In the genomic region with DNA sequence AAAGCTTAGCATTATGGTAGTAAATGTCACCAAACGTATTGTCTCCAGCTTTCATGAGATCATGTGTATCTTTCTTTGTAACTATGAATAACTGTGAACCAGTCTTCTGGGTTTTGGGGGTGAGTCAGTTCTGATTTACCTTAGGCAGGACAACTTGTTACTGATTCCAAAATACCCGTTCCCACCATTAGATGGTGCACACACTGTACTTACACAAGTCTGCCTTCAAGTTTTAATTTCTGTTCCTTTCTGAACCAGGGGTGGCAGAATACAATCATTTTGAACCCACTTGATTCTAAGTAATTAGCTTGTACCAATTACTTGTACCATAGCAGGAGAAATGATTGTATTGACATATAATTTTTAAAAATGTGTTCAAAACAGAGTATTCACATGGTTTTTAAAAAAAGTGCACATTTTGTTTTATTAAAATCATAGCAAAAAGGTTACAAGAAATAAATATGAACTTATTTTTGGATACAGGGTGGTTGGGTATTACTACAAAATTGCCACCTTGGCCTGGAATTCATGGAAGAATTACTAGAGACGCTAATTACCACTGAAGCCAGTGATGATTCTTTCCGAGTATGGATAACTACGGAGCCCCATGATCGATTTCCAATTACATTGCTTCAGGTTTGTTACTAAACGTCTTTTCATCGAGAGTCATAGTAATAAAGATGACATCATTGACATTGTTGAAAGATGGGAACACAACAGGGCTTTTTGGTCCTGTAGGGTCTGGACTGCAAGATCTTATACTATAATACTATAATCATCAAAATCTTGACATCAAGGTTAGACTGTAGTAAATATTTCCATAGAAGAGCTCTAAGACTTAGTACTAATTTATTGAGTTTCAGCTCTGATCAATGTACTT, we compare ENCODE assay signal across 9 cellular contexts.
A peak's percentile ranks its signal among the peaks of the same experiment; 100 is the strongest.
DNase-seq lines count a peak whose midpoint lies in the region; ATAC-seq and TF ChIP-seq lines count a peak whose summit lies in the region.
"Had no signal": no experiment of that assay in that cellular context is flagged by ENCODE, and none has a peak within 500 bp of the region (broad histone marks: within the 10 kb centered on the region; RNA-seq: fewer than 3 reads in every experiment).

No MANE protein-coding gene starts in this region.

- WGBS in iPS DF 6.9 (ENCODE audit: insufficient coverage, insufficient read length), result no CpG with 5 or more reads among the region's 8 CpGs

- no peak overlapping the region for H3K27ac Mint-ChIP-seq in stimulated activated memory B cell treated with anti-CD40 and anti-IgM and Interleukin-4, amounts not matched to agents 10 μg/mL and 1 μg/mL and 100 μg/mL, for 72 hours
- H3K27ac Mint-ChIP-seq: activated naive CD4-positive, alpha-beta T cell treated with anti-CD3 and anti-CD28 coated beads, Interleukin-2, amount 50 U/mL, for 24 hours had no signal

- no peaks in the 10 kb centered on the region for H3K27me3 ChIP-seq in iPS DF 6.9 (ENCODE audit: control insufficient read depth, insufficient read depth, low read length)

- DNase-seq in NCI-H1436 (lab: John Stamatoyannopoulos, UW), result peak; percentile 27
- DNase-seq in NCI-H1436 treated with DMSO at 0.1 percent for 48 hours (lab: John Stamatoyannopoulos, UW), result no peak
- DNase-seq in NCI-H748 treated with DMSO at 0.1 percent for 48 hours (lab: John Stamatoyannopoulos, UW), result peak; percentile 48
- peak; percentile 69 for DNase-seq in astrocyte of the spinal cord (ENCODE audit: low read depth, low spot score)
- peak; percentile 25 for DNase-seq in iPS DF 6.9 (ENCODE audit: low read depth, low spot score)

- in situ Hi-C loops in astrocyte of the spinal cord (cut with HindIII; ENCODE audit: low sequenced_read_pairs), result no loop called here

- no peaks in the 10 kb centered on the region for H3K9me3 ChIP-seq in iPS DF 6.9 (ENCODE audit: control insufficient read depth, insufficient read depth, low read length)

- TF ChIP-seq CTCF in astrocyte of the spinal cord (IDR thresholded peaks at IDR 0.05; ENCODE audit: low read depth, low read length), result peak; percentile 56

- H3K27me3 Mint-ChIP-seq in stimulated activated memory B cell treated with anti-CD40 and anti-IgM and Interleukin-4, amounts not matched to agents 10 μg/mL and 1 μg/mL and 100 μg/mL, for 72 hours, result no peaks in the 10 kb centered on the region

- no peaks in the 10 kb centered on the region for H3K36me3 Mint-ChIP-seq in stimulated activated memory B cell treated with anti-CD40 and anti-IgM and Interleukin-4, amounts not matched to agents 10 μg/mL and 1 μg/mL and 100 μg/mL, for 72 hours
- H3K36me3 Mint-ChIP-seq: activated naive CD4-positive, alpha-beta T cell treated with anti-CD3 and anti-CD28 coated beads, Interleukin-2, amount 50 U/mL, for 24 hours had no signal

- H3K4me3 Mint-ChIP-seq in stimulated activated memory B cell treated with anti-CD40 and anti-IgM and Interleukin-4, amounts not matched to agents 10 μg/mL and 1 μg/mL and 100 μg/mL, for 72 hours, result no peak overlapping the region
- H3K4me3 Mint-ChIP-seq: activated naive CD4-positive, alpha-beta T cell treated with anti-CD3 and anti-CD28 coated beads, Interleukin-2, amount 50 U/mL, for 24 hours had no signal

- H3K27ac ChIP-seq in iPS DF 6.9 (ENCODE audit: low read length), result no peak overlapping the region

- H3K36me3 ChIP-seq in iPS DF 6.9 (ENCODE audit: control insufficient read depth, insufficient read depth, low read length), result no peaks in the 10 kb centered on the region

- H3K4me3 ChIP-seq in astrocyte of the spinal cord (ENCODE audit: low read depth, low read length) (no peak overlapping the region), iPS DF 6.9 (ENCODE audit: low read length) (no peak overlapping the region)

- H3K4me1 Mint-ChIP-seq in stimulated activated memory B cell treated with anti-CD40 and anti-IgM and Interleukin-4, amounts not matched to agents 10 μg/mL and 1 μg/mL and 100 μg/mL, for 72 hours, result no peaks in the 10 kb centered on the region
- H3K4me1 Mint-ChIP-seq: activated naive CD4-positive, alpha-beta T cell treated with anti-CD3 and anti-CD28 coated beads, Interleukin-2, amount 50 U/mL, for 24 hours had no signal

- H3K4me1 ChIP-seq in iPS DF 6.9 (ENCODE audit: control insufficient read depth, insufficient read depth, low read length), result no peaks in the 10 kb centered on the region; the same call in 1 of the 2 replicates

- no peaks in the 10 kb centered on the region for H3K9me3 Mint-ChIP-seq in stimulated activated memory B cell treated with anti-CD40 and anti-IgM and Interleukin-4, amounts not matched to agents 10 μg/mL and 1 μg/mL and 100 μg/mL, for 72 hours
- H3K9me3 Mint-ChIP-seq: activated naive CD4-positive, alpha-beta T cell treated with anti-CD3 and anti-CD28 coated beads, Interleukin-2, amount 50 U/mL, for 24 hours had no signal

- ATAC-seq in HG03432 (IDR thresholded peaks at IDR 0.05; ENCODE audit: unreplicated experiment) (peak; percentile 42), GM19463 (IDR thresholded peaks at IDR 0.05; ENCODE audit: unreplicated experiment) (no peak)
- peak; percentile 78 for ATAC-seq in stimulated activated memory B cell treated with anti-CD40 and anti-IgM and Interleukin-4, amounts not matched to agents 10 μg/mL and 1 μg/mL and 100 μg/mL, for 72 hours
